Comparison of ENCODE assay signal across 23 cellular contexts in the genomic region with DNA sequence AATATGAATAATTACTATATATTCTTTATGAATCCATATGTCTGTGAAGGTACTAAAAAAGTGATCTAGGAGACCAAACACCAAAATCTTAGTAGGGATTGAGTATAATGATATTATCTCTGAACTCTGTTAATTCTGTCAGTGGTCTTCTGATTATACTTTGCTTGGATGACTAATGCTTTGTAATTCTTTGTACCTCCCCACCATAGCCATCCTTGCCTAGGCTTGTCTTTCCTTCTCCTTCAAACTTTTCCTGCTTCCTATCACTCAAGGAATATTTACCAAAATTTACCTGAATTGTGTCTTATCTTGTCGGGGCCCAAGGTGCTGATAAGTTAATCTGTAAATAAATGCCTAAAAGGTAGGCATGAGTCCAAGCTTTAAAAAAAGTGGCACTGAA. TPM values are rescaled to one million over a fixed set of nuclear protein-coding genes. Genes with fewer than 3 reads are reported as not detected.
DNase-seq lines count a peak whose midpoint lies in the region; ATAC-seq and TF ChIP-seq lines count a peak whose summit lies in the region.
"Had no signal": no experiment of that assay in that cellular context is flagged by ENCODE, and none has a peak within 500 bp of the region (broad histone marks: within the 10 kb centered on the region; RNA-seq: fewer than 3 reads in every experiment).

No MANE protein-coding gene starts in this region.

- H3K27ac Mint-ChIP-seq in endodermal cell = peak overlapping the region; percentile 80
- peak overlapping the region; percentile 71 for H3K27ac Mint-ChIP-seq in mesothelial cell of epicardium
- H3K27ac Mint-ChIP-seq: activated CD4-positive, alpha-beta memory T cell treated with anti-CD3 and anti-CD28 coated beads for 36 hours; naive thymus-derived CD4-positive, alpha-beta T cell; stimulated activated naive CD8-positive, alpha-beta T cell treated with anti-CD3 and anti-CD28 coated beads, Interleukin-15, Interleukin-2, amounts not matched to agents 100 ng/mL and 50 ng/mL, for 24 hours had no signal

- H3K27me3 ChIP-seq in left ventricle myocardium inferior (ENCODE audit: low read depth) (no peaks in the 10 kb centered on the region), right atrium auricular region (no peaks in the 10 kb centered on the region), endodermal cell (ENCODE audit: control insufficient read depth, insufficient read depth, low read length, poor library complexity, severe bottlenecking) (no peaks in the 10 kb centered on the region)
- H3K27me3 ChIP-seq: dorsolateral prefrontal cortex, ovary, tibial nerve had no signal

- intact Hi-C loops in left ventricle myocardium inferior (cut with micrococcal nuclease) = no loop called here

- H3K9ac ChIP-seq in endodermal cell (ENCODE audit: extremely low read depth, low read length, poor library complexity, severe bottlenecking) = no peak overlapping the region

- H3K36me3 ChIP-seq in left ventricle myocardium inferior (no peaks in the 10 kb centered on the region), right atrium auricular region (no peaks in the 10 kb centered on the region), endodermal cell (ENCODE audit: control insufficient read depth, insufficient read depth, low read length) (no peaks in the 10 kb centered on the region)
- H3K36me3 ChIP-seq: ovary, tibial nerve had no signal

- H3K9me3 Mint-ChIP-seq in endodermal cell (no peaks in the 10 kb centered on the region), mesothelial cell of epicardium (no peaks in the 10 kb centered on the region)
- H3K9me3 Mint-ChIP-seq: activated CD4-positive, alpha-beta memory T cell treated with anti-CD3 and anti-CD28 coated beads for 36 hours; naive thymus-derived CD4-positive, alpha-beta T cell; stimulated activated naive CD8-positive, alpha-beta T cell treated with anti-CD3 and anti-CD28 coated beads, Interleukin-15, Interleukin-2, amounts not matched to agents 100 ng/mL and 50 ng/mL, for 24 hours had no signal

- H3K36me3 Mint-ChIP-seq in endodermal cell (ENCODE audit: low read depth) = no peaks in the 10 kb centered on the region
- no peaks in the 10 kb centered on the region for H3K36me3 Mint-ChIP-seq in mesothelial cell of epicardium
- H3K36me3 Mint-ChIP-seq: activated CD4-positive, alpha-beta memory T cell treated with anti-CD3 and anti-CD28 coated beads for 36 hours; naive thymus-derived CD4-positive, alpha-beta T cell had no signal

- ATAC-seq in HG03565 (IDR thresholded peaks at IDR 0.05; ENCODE audit: unreplicated experiment) (no peak), GM19023 (IDR thresholded peaks at IDR 0.05; ENCODE audit: unreplicated experiment) (no peak)
- ATAC-seq: naive thymus-derived CD4-positive, alpha-beta T cell had no signal

- TF ChIP-seq CTCF in left ventricle myocardium inferior (IDR thresholded peaks at IDR 0.05; ENCODE audit: borderline replicate concordance) (no peak), right atrium auricular region (IDR thresholded peaks at IDR 0.05) (no peak), endodermal cell (conservative IDR thresholded peaks at IDR 0.05) (no peak), mesothelial cell of epicardium (IDR thresholded peaks at IDR 0.05; ENCODE audit: unreplicated experiment) (no peak)

- H3K27ac ChIP-seq in left ventricle myocardium inferior (replicated peaks) (peak overlapping the region; percentile 45), right atrium auricular region (no peak overlapping the region), endodermal cell (ENCODE audit: low read depth, low read length) (peak overlapping the region; percentile 12)
- H3K27ac ChIP-seq: ovary, tibial nerve had no signal

- H3K4me3 ChIP-seq in left ventricle myocardium inferior (peak overlapping the region; percentile 57), right atrium auricular region (no peak overlapping the region), endodermal cell (ENCODE audit: low read length) (no peak overlapping the region)
- H3K4me3 ChIP-seq: ovary, tibial nerve had no signal

- no peak overlapping the region for H3K4me3 Mint-ChIP-seq in endodermal cell
- H3K4me3 Mint-ChIP-seq in mesothelial cell of epicardium = no peak overlapping the region
- H3K4me3 Mint-ChIP-seq: activated CD4-positive, alpha-beta memory T cell treated with anti-CD3 and anti-CD28 coated beads for 36 hours; naive thymus-derived CD4-positive, alpha-beta T cell; stimulated activated naive CD8-positive, alpha-beta T cell treated with anti-CD3 and anti-CD28 coated beads, Interleukin-15, Interleukin-2, amounts not matched to agents 100 ng/mL and 50 ng/mL, for 24 hours had no signal

- H3K9me3 ChIP-seq in left ventricle myocardium inferior (replicated peaks) (no peaks in the 10 kb centered on the region), right atrium auricular region (no peaks in the 10 kb centered on the region), endodermal cell (ENCODE audit: control insufficient read depth, low read length) (no peaks in the 10 kb centered on the region)
- H3K9me3 ChIP-seq: ovary, tibial nerve had no signal

- H3K4me1 ChIP-seq in left ventricle myocardium inferior (peaks cover 6% of the 10 kb centered on the region), right atrium auricular region (peaks cover 0 to 6% of the 10 kb centered on the region in 2 donors), endodermal cell (ENCODE audit: control insufficient read depth, insufficient read depth, low read length) (peaks cover 4% of the 10 kb centered on the region)
- H3K4me1 ChIP-seq: tibial nerve had no signal

- peaks cover 35% of the 10 kb centered on the region for H3K4me1 Mint-ChIP-seq in endodermal cell
- H3K4me1 Mint-ChIP-seq in mesothelial cell of epicardium = peaks cover 36% of the 10 kb centered on the region
- H3K4me1 Mint-ChIP-seq: naive thymus-derived CD4-positive, alpha-beta T cell had no signal

- WGBS in endodermal cell (ENCODE audit: insufficient coverage in 1 of 2, insufficient read length in 1 of 2), 2 experiments = 72% methylated on average over 1 of the region's 1 CpG; no CpG with 5 or more reads in 1 of the 2 experiments

- no peaks in the 10 kb centered on the region for H3K27me3 Mint-ChIP-seq in endodermal cell (ENCODE audit: insufficient read depth)
- no peaks in the 10 kb centered on the region for H3K27me3 Mint-ChIP-seq in mesothelial cell of epicardium (ENCODE audit: low read depth)
- H3K27me3 Mint-ChIP-seq: activated CD4-positive, alpha-beta memory T cell treated with anti-CD3 and anti-CD28 coated beads for 36 hours; naive thymus-derived CD4-positive, alpha-beta T cell had no signal

- no peak for DNase-seq in left ventricle myocardium inferior
- DNase-seq in right atrium auricular region (ENCODE audit: low spot score) = no peak
- DNase-seq in endodermal cell = no peak
- DNase-seq in mesothelial cell of epicardium (ENCODE audit: low spot score in 2 of 2, unreplicated experiment in 2 of 2) = no peak
- DNase-seq in NCI-H1105 treated with DMSO at 0.1 percent for 48 hours (lab: John Stamatoyannopoulos, UW) = no peak
- no peak for DNase-seq in UCSD-AML1 (lab: John Stamatoyannopoulos, UW; ENCODE audit: unreplicated experiment)
- DNase-seq: activated CD4-positive, alpha-beta memory T cell treated with anti-CD3 and anti-CD28 coated beads for 36 hours; activated CD4-positive, CD25-positive, alpha-beta regulatory T cell; activated gamma-delta T cell; caudate nucleus; DMS53; dorsolateral prefrontal cortex; naive thymus-derived CD4-positive, alpha-beta T cell; NCI-H1436; NCI-H2171; NCI-H526 treated with DMSO at 0.1 percent for 48 hours; ovary; right cardiac atrium; T1000 had no signal

RNA-seq across cellular contexts. Expression of a gene that starts 0.8 kb away (rescaled TPM):
- total RNA-seq in left ventricle myocardium inferior (256 TPM), right atrium auricular region (100 to 1,000 TPM in 1 of 2 donors, 10 to 100 TPM in 1; 43.5 to 381 TPM), endodermal cell (10 to 100 TPM; 48.4 to 88.9 TPM), mesothelial cell of epicardium (209 to 263 TPM (median 218 TPM) in 3 replicates)
- polyA plus RNA-seq in endodermal cell (2013, experiment 1 of 2) = 61.8 TPM
- polyA plus RNA-seq in endodermal cell (2013, experiment 2 of 2) = 68.1 TPM

Comparison
In these comparisons a context has a peak if more than half of its experiments do, and no peak if none do; other contexts are left out.
1. H3K27ac ChIP-seq: peak in left ventricle myocardium inferior (single experiment) and endodermal cell (single experiment); none in right atrium auricular region (0 of 2).